In genomic region chr6:158374020-158374419, GRCh38 we compare ENCODE assay signal across 2 cellular contexts.
TF ChIP-seq lines count a peak whose summit lies in the region.

No MANE protein-coding gene starts in this region.

TF ChIP-seq in IMR-90, 13 proteins besides CTCF, POLR2A, EP300 and RAD21:
- peak; percentile 70 for TF ChIP-seq CEBPB (IDR thresholded peaks at IDR 0.05; ENCODE audit: low read depth, low read length)
- TF ChIP-seq SMC3 (IDR thresholded peaks at IDR 0.05; ENCODE audit: low read depth, low read length) = no peak

TF ChIP-seq in H1, 55 proteins besides CTCF, POLR2A, EP300 and RAD21:
- no peak for TF ChIP-seq SRF (IDR thresholded peaks at IDR 0.05; ENCODE audit: low read depth, low read length)
- peak; percentile 78; the same call in 1 of the 2 replicates for TF ChIP-seq CEBPB (IDR thresholded peaks at IDR 0.05; ENCODE audit: low read depth, low read length)
